10 cellular contexts compared by ENCODE assay signal in genomic region chr5:169584998-169585451, GRCh38. TPM values are rescaled to one million over a fixed set of nuclear protein-coding genes. Genes with fewer than 3 reads are reported as not detected.
DNase-seq lines count a peak whose midpoint lies in the region; ATAC-seq and TF ChIP-seq lines count a peak whose summit lies in the region.
"Had no signal": no experiment of that assay in that cellular context is flagged by ENCODE, and none has a peak within 500 bp of the region (broad histone marks: within the 10 kb centered on the region; RNA-seq: fewer than 3 reads in every experiment).

No MANE protein-coding gene starts in this region.

- no peak for DNase-seq in T-helper 2 cell treated with Interferon-gamma antibody and Interleukin-4, amounts not matched to agents 5 μg/mL and 100 μg/mL, for 36 hours (ENCODE audit: low spot score)
- DNase-seq in T-helper 2 cell (no peak), PC-3 (no peak), epithelial cell of esophagus (ENCODE audit: low read depth) (no peak), renal cortical epithelial cell (ENCODE audit: low read depth) (peak; percentile 54), NCI-H510A treated with DMSO at 0.1 percent for 48 hours (lab: John Stamatoyannopoulos, UW) (no peak), omental fat pad (ENCODE audit: low spot score) (no peak), SIG-M5 treated with dmso at 0.1 percent for 504 hours (lab: John Stamatoyannopoulos, UW; ENCODE audit: unreplicated experiment) (no peak)
- DNase-seq: posterior cingulate gyrus had no signal

- POLR2A ChIA-PET in PC-3 (lab: Charles Lee; ENCODE audit: unreplicated experiment), result no interaction called here

- peaks cover 8% of the 10 kb centered on the region for H3K27me3 Mint-ChIP-seq in T-helper 2 cell treated with Interferon-gamma antibody and Interleukin-4, amounts not matched to agents 5 μg/mL and 100 μg/mL, for 36 hours (ENCODE audit: low read depth)

- no peaks in the 10 kb centered on the region for H3K27me3 ChIP-seq in PC-3 (ENCODE audit: low read length)

- H3K4me1 ChIP-seq in PC-3 (ENCODE audit: insufficient read depth, low read length), result peaks cover 17% of the 10 kb centered on the region

- no peak for ATAC-seq in PC-3
- no peak for ATAC-seq in omental fat pad (ENCODE audit: low FRiP score)

- peak overlapping the region; percentile 64 for H3K27ac Mint-ChIP-seq in T-helper 2 cell treated with Interferon-gamma antibody and Interleukin-4, amounts not matched to agents 5 μg/mL and 100 μg/mL, for 36 hours

- no TSS peak for BruUV-seq in PC-3 (replicated peaks; lab: Mats Ljungman, UMichigan)

- no peaks in the 10 kb centered on the region for H4K20me1 ChIP-seq in PC-3 (ENCODE audit: low read length)

- H3F3A ChIP-seq in PC-3 (ENCODE audit: low read length, unreplicated experiment), result no peaks in the 10 kb centered on the region

- no peak overlapping the region for H3K27ac ChIP-seq in PC-3 (ENCODE audit: low read length)
- H3K27ac ChIP-seq: KMS-11 had no signal

- TF ChIP-seq CTCF in PC-3 (conservative IDR thresholded peaks at IDR 0.05; ENCODE audit: low read depth, low read length) (no peak; the same call in 1 of the 2 replicates), epithelial cell of esophagus (IDR thresholded peaks at IDR 0.05; ENCODE audit: insufficient read depth, low read depth, low read length, missing control alignments) (no peak), omental fat pad (IDR thresholded peaks at IDR 0.05) (no peak)

- H3K9ac ChIP-seq in PC-3 (ENCODE audit: low read length), result peak overlapping the region; percentile 97

- intact Hi-C loops in PC-3 (cut with micrococcal nuclease), result loop anchor here (2.0 kb wide), 1 partner anchor 48 kb away; no protein-coding TSS in a partner anchor

- H3K4me1 Mint-ChIP-seq in T-helper 2 cell treated with Interferon-gamma antibody and Interleukin-4, amounts not matched to agents 5 μg/mL and 100 μg/mL, for 36 hours (ENCODE audit: low read depth), result peaks cover 34% of the 10 kb centered on the region

- peaks cover 61% of the 10 kb centered on the region for H3K79me2 ChIP-seq in PC-3 (ENCODE audit: low read length)

- peak overlapping the region; percentile 98 for H3K4me3 Mint-ChIP-seq in T-helper 2 cell treated with Interferon-gamma antibody and Interleukin-4, amounts not matched to agents 5 μg/mL and 100 μg/mL, for 36 hours

- no peak overlapping the region for H2AFZ ChIP-seq in PC-3 (ENCODE audit: low read length)

- H3K4me2 ChIP-seq in PC-3 (ENCODE audit: low read length), result peak overlapping the region; percentile 92

- CTCF ChIA-PET in PC-3 (lab: Charles Lee), result no interaction called here

- H3K36me3 ChIP-seq in PC-3 (ENCODE audit: low read depth, low read length), result peaks cover 21% of the 10 kb centered on the region

- H3K9me3 ChIP-seq in PC-3 (ENCODE audit: low read length), result no peaks in the 10 kb centered on the region

- no peaks in the 10 kb centered on the region for H3K9me3 Mint-ChIP-seq in T-helper 2 cell treated with Interferon-gamma antibody and Interleukin-4, amounts not matched to agents 5 μg/mL and 100 μg/mL, for 36 hours

- H3K9me2 ChIP-seq in PC-3 (replicated peaks; ENCODE audit: low read length), result no peaks in the 10 kb centered on the region

- H3K36me3 Mint-ChIP-seq in T-helper 2 cell treated with Interferon-gamma antibody and Interleukin-4, amounts not matched to agents 5 μg/mL and 100 μg/mL, for 36 hours (ENCODE audit: low read depth), result peaks cover 30% of the 10 kb centered on the region

- H3K4me3 ChIP-seq in PC-3 (ENCODE audit: low read length), result peak overlapping the region; percentile 88
- peak overlapping the region; percentile 85 for H3K4me3 ChIP-seq in epithelial cell of esophagus (ENCODE audit: low read length)

RNA-seq across cellular contexts. Expression of gene SPDL1, which starts 1.5 kb away (rescaled TPM):
- 29.9 and 38.8 TPM in 2 replicates for total RNA-seq in PC-3 (2014; rRNA removed)
- 32.8 and 35.1 TPM in 2 replicates for total RNA-seq in renal cortical epithelial cell
- total RNA-seq in omental fat pad, result 10 to 100 TPM in 1 of 4 donors, 1 to 10 TPM in 3; 5.8 to 16.1 (median 6.3) TPM

RNA-seq across cellular contexts. Expression of gene DOCK2, which starts 52.0 kb away (rescaled TPM):
- total RNA-seq in PC-3 (2014; rRNA removed) (0.26 and 0.58 TPM in 2 replicates), renal cortical epithelial cell (13.5 and 56.1 TPM in 2 replicates), omental fat pad (10 to 100 TPM; 28.4 to 55.6 (median 41.3) TPM)
